Comparison of ENCODE assay signal across 23 cellular contexts in the genomic region with DNA sequence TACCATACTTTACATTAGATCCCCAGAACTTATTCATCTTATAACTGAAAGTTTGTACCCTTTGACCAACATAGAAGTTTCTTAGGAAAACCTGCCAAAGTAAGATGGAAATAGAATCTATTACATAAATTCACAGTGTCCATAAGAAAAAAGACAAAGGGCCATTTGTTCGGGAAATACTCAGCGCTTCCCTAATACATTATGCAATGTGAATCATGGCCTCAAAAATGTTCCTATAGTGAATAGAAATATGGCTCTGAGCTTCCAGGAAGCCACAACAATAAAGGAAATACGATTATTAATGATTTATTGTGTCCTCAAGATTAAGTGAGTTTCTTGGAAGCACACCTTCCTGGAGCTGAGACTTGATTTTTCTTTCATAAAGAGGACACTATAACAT. TPM values are rescaled to one million over a fixed set of nuclear protein-coding genes. Genes with fewer than 3 reads are reported as not detected.
DNase-seq lines count a peak whose midpoint lies in the region; ATAC-seq and TF ChIP-seq lines count a peak whose summit lies in the region.
"Had no signal": no experiment of that assay in that cellular context is flagged by ENCODE, and none has a peak within 500 bp of the region (broad histone marks: within the 10 kb centered on the region; RNA-seq: fewer than 3 reads in every experiment).

No MANE protein-coding gene starts in this region.

- no peak overlapping the region for H3K4me3 Mint-ChIP-seq in stimulated activated memory B cell treated with anti-CD40 and anti-IgM and Interleukin-4, amounts not matched to agents 10 μg/mL and 1 μg/mL and 100 μg/mL, for 72 hours
- H3K4me3 Mint-ChIP-seq: CD4-positive, alpha-beta memory T cell; GM23338; H9 had no signal

- no peaks in the 10 kb centered on the region for H3K9me3 ChIP-seq in skeletal muscle tissue (ENCODE audit: control insufficient read depth in 3 of 3, low read length in 3 of 3)
- H3K9me3 ChIP-seq: BLaER1 treated with 17β-estradiol and CSF1 and Interleukin-3, amounts not matched to agents 10 nM and 100 nM; Caco-2; MG63 had no signal

- DNase-seq in ELR (ENCODE audit: low read depth) (peak; percentile 12), foreskin melanocyte (peak; percentile 72), NK-92 (lab: John Stamatoyannopoulos, UW; ENCODE audit: unreplicated experiment) (no peak), LoVo (ENCODE audit: low spot score) (no peak)
- DNase-seq: AML-193; Caco-2; CD4-positive, alpha-beta memory T cell; DMS 273 treated with DMSO at 0.1 percent for 48 hours; DMS79; EL; H9; KBM-7; MG63; NCI-H2029 treated with DMSO at 0.1 percent for 48 hours; NCI-H446 treated with DMSO at 0.1 percent for 48 hours; NCI-H526; Right ventricle myocardium superior; RPMI8226 had no signal

- H3K9ac ChIP-seq in skeletal muscle tissue (ENCODE audit: low read depth in 1 of 3, low read length in 3 of 3), result no peak overlapping the region
- H3K9ac ChIP-seq: BLaER1 treated with 17β-estradiol and CSF1 and Interleukin-3, amounts not matched to agents 10 nM and 100 nM had no signal

- no peak overlapping the region for H3K27ac Mint-ChIP-seq in stimulated activated memory B cell treated with anti-CD40 and anti-IgM and Interleukin-4, amounts not matched to agents 10 μg/mL and 1 μg/mL and 100 μg/mL, for 72 hours
- H3K27ac Mint-ChIP-seq: CD4-positive, alpha-beta memory T cell; GM23338 had no signal

- H3K36me3 Mint-ChIP-seq in stimulated activated memory B cell treated with anti-CD40 and anti-IgM and Interleukin-4, amounts not matched to agents 10 μg/mL and 1 μg/mL and 100 μg/mL, for 72 hours, result no peaks in the 10 kb centered on the region
- H3K36me3 Mint-ChIP-seq: CD4-positive, alpha-beta memory T cell had no signal

- H3K4me1 ChIP-seq in skeletal muscle tissue (ENCODE audit: control insufficient read depth in 3 of 3, insufficient read depth in 3 of 3, low read length in 3 of 3), result peaks cover 19 to 36% (median 35%) of the 10 kb centered on the region in 3 donors
- H3K4me1 ChIP-seq: BLaER1 treated with 17β-estradiol and CSF1 and Interleukin-3, amounts not matched to agents 10 nM and 100 nM; Caco-2 had no signal

- peaks cover 6% of the 10 kb centered on the region for H3K27me3 Mint-ChIP-seq in stimulated activated memory B cell treated with anti-CD40 and anti-IgM and Interleukin-4, amounts not matched to agents 10 μg/mL and 1 μg/mL and 100 μg/mL, for 72 hours
- H3K27me3 Mint-ChIP-seq: CD4-positive, alpha-beta memory T cell had no signal

- H3K27ac ChIP-seq in skeletal muscle tissue (ENCODE audit: low read depth, low read length), result peak overlapping the region; percentile 89
- H3K27ac ChIP-seq: BLaER1 treated with 17β-estradiol and CSF1 and Interleukin-3, amounts not matched to agents 10 nM and 100 nM had no signal

- no peak overlapping the region for H3K4me3 ChIP-seq in skeletal muscle tissue (ENCODE audit: low read length in 3 of 3)
- H3K4me3 ChIP-seq: BLaER1 treated with 17β-estradiol and CSF1 and Interleukin-3, amounts not matched to agents 10 nM and 100 nM; GM23338; MG63 had no signal

- H3K36me3 ChIP-seq in skeletal muscle tissue (ENCODE audit: control insufficient read depth in 3 of 3, insufficient read depth in 3 of 3, low read length in 3 of 3), result no peaks in the 10 kb centered on the region
- H3K36me3 ChIP-seq: BLaER1 treated with 17β-estradiol and CSF1 and Interleukin-3, amounts not matched to agents 10 nM and 100 nM; MG63 had no signal

- H3K9me3 Mint-ChIP-seq in stimulated activated memory B cell treated with anti-CD40 and anti-IgM and Interleukin-4, amounts not matched to agents 10 μg/mL and 1 μg/mL and 100 μg/mL, for 72 hours, result no peaks in the 10 kb centered on the region
- H3K9me3 Mint-ChIP-seq: CD4-positive, alpha-beta memory T cell; GM23338; H9 had no signal

- H3K4me1 Mint-ChIP-seq in stimulated activated memory B cell treated with anti-CD40 and anti-IgM and Interleukin-4, amounts not matched to agents 10 μg/mL and 1 μg/mL and 100 μg/mL, for 72 hours, result no peaks in the 10 kb centered on the region
- H3K4me1 Mint-ChIP-seq: CD4-positive, alpha-beta memory T cell had no signal

- no peak for ATAC-seq in SK-N-SH treated with all-trans-retinoic acid at 6 μM for 48 hours
- no peak for ATAC-seq in stimulated activated memory B cell treated with anti-CD40 and anti-IgM and Interleukin-4, amounts not matched to agents 10 μg/mL and 1 μg/mL and 100 μg/mL, for 72 hours
- ATAC-seq: GM23338 had no signal

- no peaks in the 10 kb centered on the region for H3K27me3 ChIP-seq in skeletal muscle tissue (ENCODE audit: control insufficient read depth in 3 of 3, insufficient read depth in 3 of 3, low read length in 3 of 3)
- H3K27me3 ChIP-seq: BLaER1 treated with 17β-estradiol and CSF1 and Interleukin-3, amounts not matched to agents 10 nM and 100 nM; MG63 had no signal

TF ChIP-seq in SK-N-SH treated with all-trans-retinoic acid at 6 μM for 48 hours, 23 proteins besides CTCF, POLR2A, EP300 and RAD21:
- TF ChIP-seq GLIS3 (CRISPR knock-in tag; IDR thresholded peaks at IDR 0.05) (no peak), ISL1 (CRISPR knock-in tag; IDR thresholded peaks at IDR 0.05) (peak; percentile 18; the same call in 1 of the 2 replicates)

RNA-seq across cellular contexts. Expression of a gene that starts 51.5 kb away (rescaled TPM):
- 38.6 TPM for total RNA-seq in skeletal muscle tissue
- total RNA-seq: CD4-positive, alpha-beta memory T cell had no signal

Comparison
In these comparisons a context has a peak if more than half of its experiments do, and no peak if none do; other contexts are left out.
1. DNase-seq: peak in ELR (single experiment) and foreskin melanocyte (single experiment); none in NK-92 (single experiment) and LoVo (single experiment).